In genomic region chr3:50237133-50237651, GRCh38 we compare ENCODE assay signal across 1 cellular context.
A peak's percentile ranks its signal among the peaks of the same experiment; 100 is the strongest.
TF ChIP-seq lines count a peak whose summit lies in the region.

No MANE protein-coding gene starts in this region.

TF ChIP-seq in HepG2, 621 proteins besides CTCF, POLR2A, EP300 and RAD21:
- TF ChIP-seq BATF2 (CRISPR knock-in tag; IDR thresholded peaks at IDR 0.05) (no peak), ZFP36L2 (CRISPR knock-in tag; IDR thresholded peaks at IDR 0.05) (no peak), SALL1 (CRISPR knock-in tag; IDR thresholded peaks at IDR 0.05) (0 out of 2 replicates have a peak, but pooled peaks have one; percentile 20), ZSCAN25 (CRISPR knock-in tag; IDR thresholded peaks at IDR 0.05) (no peak), PRDM4 (CRISPR knock-in tag; IDR thresholded peaks at IDR 0.05; ENCODE audit: borderline replicate concordance) (no peak), ARID5B (CRISPR knock-in tag; IDR thresholded peaks at IDR 0.05) (no peak), FLYWCH1 (CRISPR knock-in tag; IDR thresholded peaks at IDR 0.05) (no peak), SKIL (CRISPR knock-in tag; IDR thresholded peaks at IDR 0.05; ENCODE audit: borderline replicate concordance) (no peak)
